9 cellular contexts compared by ENCODE assay signal in genomic region chr12:57135939-57136338, GRCh38. TPM values are rescaled to one million over a fixed set of nuclear protein-coding genes. Genes with fewer than 3 reads are reported as not detected.
DNase-seq lines count a peak whose midpoint lies in the region; ATAC-seq and TF ChIP-seq lines count a peak whose summit lies in the region.
"Had no signal": no experiment of that assay in that cellular context is flagged by ENCODE, and none has a peak within 500 bp of the region (broad histone marks: within the 10 kb centered on the region; RNA-seq: fewer than 3 reads in every experiment).

No MANE protein-coding gene starts in this region.

- 68 to 100% methylated on average over 2 to 3 of the region's 12 CpGs for WGBS in esophagus squamous epithelium, 2 donors
- WGBS in mesodermal cell (ENCODE audit: insufficient coverage in 2 of 2), 2 experiments: 49 to 62% methylated on average over 7 to 8 of the region's 12 CpGs

- H3K4me3 ChIP-seq in esophagus squamous epithelium (peak overlapping the region in 2 of 4 donors; percentile 15 to 52), mesodermal cell (ENCODE audit: extremely low read depth, insufficient read depth, low read length, poor library complexity, severe bottlenecking) (no peak overlapping the region), brain microvascular endothelial cell (ENCODE audit: low read depth, low read length) (no peak overlapping the region)

- in situ Hi-C loops in brain microvascular endothelial cell (cut with HindIII; ENCODE audit: low pct_ligation_motif_present, low sequenced_read_pairs): no loop called here

- H3K27ac ChIP-seq in esophagus squamous epithelium: peak overlapping the region; percentile 63 to 100 (median 98)
- peak overlapping the region; percentile 84 for H3K27ac ChIP-seq in mesodermal cell (ENCODE audit: low read depth, low read length, severe bottlenecking)
- peak overlapping the region; percentile 76 for H3K27ac ChIP-seq in substantia nigra (ENCODE audit: low read depth, low read length, poor library complexity, severe bottlenecking)
- H3K27ac ChIP-seq in brain microvascular endothelial cell: no peak overlapping the region

- peaks cover 19% of the 10 kb centered on the region for H3K27me3 Mint-ChIP-seq in activated CD8-positive, alpha-beta T cell treated with anti-CD3 and anti-CD28 coated beads, Interleukin-2, amount 10 ng/mL, durations not matched to agents 7 days and 5 days (ENCODE audit: low read depth)

- intact Hi-C loops in esophagus squamous epithelium (cut with DNase I): no loop called here

- no peak overlapping the region for H3K4me3 Mint-ChIP-seq in activated CD8-positive, alpha-beta T cell treated with anti-CD3 and anti-CD28 coated beads, Interleukin-2, amount 10 ng/mL, durations not matched to agents 7 days and 5 days

- no peaks in the 10 kb centered on the region for H3K4me1 Mint-ChIP-seq in activated CD8-positive, alpha-beta T cell treated with anti-CD3 and anti-CD28 coated beads, Interleukin-2, amount 10 ng/mL, durations not matched to agents 7 days and 5 days (ENCODE audit: low read depth)

- H3K36me3 ChIP-seq in esophagus squamous epithelium (peaks cover under 1 to 56% (median 10%) of the 10 kb centered on the region in 3 donors), mesodermal cell (ENCODE audit: control insufficient read depth, insufficient read depth, low read length) (peaks cover 42% of the 10 kb centered on the region), brain microvascular endothelial cell (replicated peaks) (peaks cover 33% of the 10 kb centered on the region)

- no peaks in the 10 kb centered on the region for H3K9me3 Mint-ChIP-seq in activated CD8-positive, alpha-beta T cell treated with anti-CD3 and anti-CD28 coated beads, Interleukin-2, amount 10 ng/mL, durations not matched to agents 7 days and 5 days (ENCODE audit: insufficient read depth)

- no peaks in the 10 kb centered on the region for H3K36me3 Mint-ChIP-seq in activated CD8-positive, alpha-beta T cell treated with anti-CD3 and anti-CD28 coated beads, Interleukin-2, amount 10 ng/mL, durations not matched to agents 7 days and 5 days (ENCODE audit: low read depth)

- TF ChIP-seq POLR2A in esophagus squamous epithelium (IDR thresholded peaks at IDR 0.05): no peak

- no peaks in the 10 kb centered on the region for H3K27me3 ChIP-seq in esophagus squamous epithelium
- no peaks in the 10 kb centered on the region for H3K27me3 ChIP-seq in brain microvascular endothelial cell (replicated peaks)

- H3K9me3 ChIP-seq in esophagus squamous epithelium: no peaks in the 10 kb centered on the region
- H3K9me3 ChIP-seq in mesodermal cell (ENCODE audit: control insufficient read depth, low read length): no peaks in the 10 kb centered on the region

- peak; percentile 74 for DNase-seq in LHCN-M2 (ENCODE audit: low read depth)
- DNase-seq in esophagus squamous epithelium (lab: John Stamatoyannopoulos, UW): no peak
- peak in 45 of 49 donors; percentile 21 to 90 (median 75) for DNase-seq in substantia nigra (lab: John Stamatoyannopoulos, UW)
- no peak for DNase-seq in brain microvascular endothelial cell
- no peak for DNase-seq in activated CD4-positive, alpha-beta T cell treated with anti-CD3 and anti-CD28 coated beads for 1 hour
- no peak for DNase-seq in activated CD8-positive, alpha-beta T cell treated with anti-CD3 and anti-CD28 coated beads, Interleukin-2, amount 10 ng/mL, durations not matched to agents 7 days and 5 days

- no peak overlapping the region for H3K27ac Mint-ChIP-seq in activated CD8-positive, alpha-beta T cell treated with anti-CD3 and anti-CD28 coated beads, Interleukin-2, amount 10 ng/mL, durations not matched to agents 7 days and 5 days

- no peak for TF ChIP-seq CTCF in esophagus squamous epithelium (IDR thresholded peaks at IDR 0.05)
- TF ChIP-seq CTCF in brain microvascular endothelial cell (IDR thresholded peaks at IDR 0.05; ENCODE audit: low read depth, low read length, missing control alignments): no peak

- H3K4me1 ChIP-seq in esophagus squamous epithelium (peaks cover 34 to 85% (median 53%) of the 10 kb centered on the region in 3 donors), mesodermal cell (ENCODE audit: control insufficient read depth, insufficient read depth, low read length, poor library complexity, severe bottlenecking) (peaks cover 56% of the 10 kb centered on the region)

- POLR2A ChIA-PET in activated CD8-positive, alpha-beta T cell treated with anti-CD3 and anti-CD28 coated beads, Interleukin-2, amount 10 ng/mL, durations not matched to agents 7 days and 5 days (lab: Charles Lee): no interaction called here

- no peak for ATAC-seq in GM21526 (IDR thresholded peaks at IDR 0.05; ENCODE audit: low FRiP score, unreplicated experiment)
- ATAC-seq in activated CD8-positive, alpha-beta T cell treated with anti-CD3 and anti-CD28 coated beads, Interleukin-2, amount 10 ng/mL, durations not matched to agents 7 days and 5 days: no peak

- CTCF ChIA-PET in activated CD8-positive, alpha-beta T cell treated with anti-CD3 and anti-CD28 coated beads, Interleukin-2, amount 10 ng/mL, durations not matched to agents 7 days and 5 days (lab: Charles Lee): interaction anchor here (1.5 kb wide), 1 partner anchor 40 kb away, joined by 3 read pairs; no protein-coding TSS in a partner anchor

RNA-seq across cellular contexts. Expression of gene LRP1, which starts 7.7 kb away (rescaled TPM):
- total RNA-seq in LHCN-M2 (2014; rRNA removed) (89.0 and 99.6 TPM in 2 replicates), esophagus squamous epithelium (100 to 1,000 TPM in 1 of 4 donors, 10 to 100 TPM in 3; 60.8 to 147 (median 81.9) TPM)
- polyA plus RNA-seq in LHCN-M2 (2012): 191 TPM
- polyA plus RNA-seq in mesodermal cell (2013, experiment 1 of 2): 90.4 TPM
- 68.9 TPM for polyA plus RNA-seq in mesodermal cell (2013, experiment 2 of 2)
- total RNA-seq in activated CD8-positive, alpha-beta T cell treated with anti-CD3 and anti-CD28 coated beads, Interleukin-2, amount 10 ng/mL, durations not matched to agents 7 days and 5 days: under 1 TPM; 0.39 to 0.40 TPM

RNA-seq across cellular contexts. Expression of gene LRP1-AS, which starts 11.5 kb away (rescaled TPM):
- total RNA-seq in LHCN-M2 (2014; rRNA removed) (not detected in 2 replicates), esophagus squamous epithelium (not detected)
- polyA plus RNA-seq in LHCN-M2 (2012): not detected
- polyA plus RNA-seq in mesodermal cell (2013, experiment 1 of 2): not detected
- not detected for polyA plus RNA-seq in mesodermal cell (2013, experiment 2 of 2)
- not detected for total RNA-seq in activated CD8-positive, alpha-beta T cell treated with anti-CD3 and anti-CD28 coated beads, Interleukin-2, amount 10 ng/mL, durations not matched to agents 7 days and 5 days
- total RNA-seq: frontal cortex had no signal

RNA-seq across cellular contexts. Expression of gene STAT6, which starts 24.8 kb away (rescaled TPM):
- 82.6 and 89.3 TPM in 2 replicates for total RNA-seq in LHCN-M2 (2014; rRNA removed)
- 67.0 TPM for polyA plus RNA-seq in LHCN-M2 (2012)
- 100 to 1,000 TPM in 2 of 4 donors, 10 to 100 TPM in 2; 72.7 to 138 (median 102) TPM for total RNA-seq in esophagus squamous epithelium
- polyA plus RNA-seq in mesodermal cell (2013, experiment 1 of 2): 52.0 TPM
- 49.3 TPM for polyA plus RNA-seq in mesodermal cell (2013, experiment 2 of 2)
- 100 to 1,000 TPM; 189 TPM for total RNA-seq in activated CD8-positive, alpha-beta T cell treated with anti-CD3 and anti-CD28 coated beads, Interleukin-2, amount 10 ng/mL, durations not matched to agents 7 days and 5 days

RNA-seq across cellular contexts. Expression of gene NAB2, which starts 47.0 kb away (rescaled TPM):
- total RNA-seq in LHCN-M2 (2014; rRNA removed) (53.8 and 55.9 TPM in 2 replicates), esophagus squamous epithelium (10 to 100 TPM in 3 of 4 donors, 1 to 10 TPM in 1; 9.1 to 25.2 (median 13.3) TPM)
- polyA plus RNA-seq in LHCN-M2 (2012): 42.8 TPM
- 46.9 TPM for polyA plus RNA-seq in mesodermal cell (2013, experiment 1 of 2)
- polyA plus RNA-seq in mesodermal cell (2013, experiment 2 of 2): 34.1 TPM
- total RNA-seq in activated CD8-positive, alpha-beta T cell treated with anti-CD3 and anti-CD28 coated beads, Interleukin-2, amount 10 ng/mL, durations not matched to agents 7 days and 5 days: 10 to 100 TPM; 12.9 to 13.7 TPM

RNA-seq across cellular contexts. Expression of gene NEMP1, which starts 57.3 kb away (rescaled TPM):
- total RNA-seq in LHCN-M2 (2014; rRNA removed) (29.3 and 37.3 TPM in 2 replicates), esophagus squamous epithelium (1 to 10 TPM; 4.1 to 7.6 (median 6.7) TPM)
- polyA plus RNA-seq in LHCN-M2 (2012): 6.9 TPM
- polyA plus RNA-seq in mesodermal cell (2013, experiment 1 of 2): 21.3 TPM
- 19.8 TPM for polyA plus RNA-seq in mesodermal cell (2013, experiment 2 of 2)
- total RNA-seq in activated CD8-positive, alpha-beta T cell treated with anti-CD3 and anti-CD28 coated beads, Interleukin-2, amount 10 ng/mL, durations not matched to agents 7 days and 5 days: 10 to 100 TPM; 56.4 to 56.9 TPM

Comparison
In these comparisons a context has a peak if more than half of its experiments do, and no peak if none do; other contexts are left out.
1. DNase-seq: peak in LHCN-M2 (single experiment) and substantia nigra (45 of 49); none in esophagus squamous epithelium (single experiment), brain microvascular endothelial cell (single experiment), activated CD4-positive, alpha-beta T cell treated with anti-CD3 and anti-CD28 coated beads for 1 hour (single experiment) and activated CD8-positive, alpha-beta T cell treated with anti-CD3 and anti-CD28 coated beads, Interleukin-2, amount 10 ng/mL, durations not matched to agents 7 days and 5 days (single experiment).
2. RNA of gene LRP1, which starts 7.7 kb away (total RNA-seq): 89.0 to 99.6 TPM in LHCN-M2 and 60.8 to 147 TPM in esophagus squamous epithelium; 0.39 to 0.40 TPM in activated CD8-positive, alpha-beta T cell treated with anti-CD3 and anti-CD28 coated beads, Interleukin-2, amount 10 ng/mL, durations not matched to agents 7 days and 5 days; every median in the first group is over 10 times any median in the second.